10 cellular contexts compared by ENCODE assay signal in the genomic region with DNA sequence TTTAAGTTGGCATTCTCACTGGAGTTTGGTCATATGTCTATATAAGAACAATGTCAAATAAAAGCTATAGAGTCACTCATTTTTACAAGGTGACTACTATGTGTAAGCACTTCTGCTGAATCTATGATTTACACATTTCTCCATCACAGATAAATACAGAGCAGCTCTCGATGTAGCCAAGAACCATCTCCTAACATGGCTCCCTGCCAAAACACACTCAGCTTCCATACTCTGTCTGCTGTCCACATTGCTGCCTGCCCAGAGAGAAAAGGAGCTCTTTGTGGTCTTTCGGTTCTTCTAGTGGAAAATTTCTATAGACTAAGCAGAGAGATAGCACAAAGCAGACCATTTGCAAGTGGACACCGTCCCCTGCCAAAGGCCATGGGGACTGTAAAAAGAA.
DNase-seq lines count a peak whose midpoint lies in the region; ATAC-seq, FAIRE-seq and TF ChIP-seq lines count a peak whose summit lies in the region.
"Had no signal": no experiment of that assay in that cellular context is flagged by ENCODE, and none has a peak within 500 bp of the region (broad histone marks: within the 10 kb centered on the region; RNA-seq: fewer than 3 reads in every experiment).

No MANE protein-coding gene starts in this region.

- H3K4me1 Mint-ChIP-seq in astrocyte (ENCODE audit: low read depth, unreplicated experiment) (peaks cover 8% of the 10 kb centered on the region), WTC11 (peaks cover 3% of the 10 kb centered on the region; the same call in 1 of the 2 replicates)

- H3K27me3 ChIP-seq in astrocyte (ENCODE audit: insufficient read depth, low read length) = no peaks in the 10 kb centered on the region
- no peaks in the 10 kb centered on the region for H3K27me3 ChIP-seq in HepG2 (ENCODE audit: control insufficient read depth in 1 of 2, insufficient read depth in 2 of 2, low read length in 2 of 2)

- no peak for TF ChIP-seq EP300 in HepG2 (IDR thresholded peaks at IDR 0.05; ENCODE audit: low read depth in 2 of 2, low read length in 2 of 2)
- TF ChIP-seq EP300 in HepG2 (CRISPR knock-in tag; IDR thresholded peaks at IDR 0.05; ENCODE audit: borderline replicate concordance) = no peak

- H3K4me3 Mint-ChIP-seq in astrocyte (ENCODE audit: unreplicated experiment) (no peak overlapping the region), WTC11 (no peak overlapping the region)

- POLR2A ChIA-PET in HepG2 (lab: Yijun Ruan, JAX) = no interaction called here
- POLR2A ChIA-PET in WTC11 (lab: Charles Lee) = no interaction called here

- H3K4me1 ChIP-seq in astrocyte (ENCODE audit: insufficient read depth, low read length) = peaks cover 5% of the 10 kb centered on the region
- no peaks in the 10 kb centered on the region; the same call in 1 of the 2 replicates for H3K4me1 ChIP-seq in HepG2 (ENCODE audit: insufficient read depth, low read length)

- peak overlapping the region; percentile 6 for H3K4me3 ChIP-seq in astrocyte (ENCODE audit: insufficient read depth, low read depth, low read length)
- no peak overlapping the region for H3K4me3 ChIP-seq in HepG2 (replicated peaks in 1 of 3; ENCODE audit: insufficient read depth in 1 of 3, low read depth in 2 of 3, low read length in 3 of 3)

- WGBS in HepG2 (ENCODE audit: low lambda C conversion rate) = 0% methylated on average over 3 of the region's 3 CpGs

- H3K27me3 Mint-ChIP-seq in astrocyte (ENCODE audit: low read depth, unreplicated experiment) (no peaks in the 10 kb centered on the region), WTC11 (ENCODE audit: low read depth) (no peaks in the 10 kb centered on the region)

- H3K27ac Mint-ChIP-seq in astrocyte (ENCODE audit: unreplicated experiment) (peak overlapping the region; percentile 20), WTC11 (no peak overlapping the region)

- no peaks in the 10 kb centered on the region for H4K20me1 ChIP-seq in astrocyte (ENCODE audit: insufficient read depth, low read length)
- no peaks in the 10 kb centered on the region for H4K20me1 ChIP-seq in HepG2 (ENCODE audit: insufficient read depth, low read length)

- TF ChIP-seq CTCF in astrocyte (IDR thresholded peaks at IDR 0.05; ENCODE audit: insufficient read depth, low read depth, low read length) (no peak), HepG2 (CRISPR knock-in tag; IDR thresholded peaks at IDR 0.05) (no peak), WTC11 (IDR thresholded peaks at IDR 0.05) (no peak)

- peaks cover 2% of the 10 kb centered on the region for H3K9me3 Mint-ChIP-seq in astrocyte (ENCODE audit: unreplicated experiment)
- H3K9me3 Mint-ChIP-seq in WTC11 = peaks cover 12% of the 10 kb centered on the region

- H3K9me3 ChIP-seq in astrocyte (ENCODE audit: insufficient read depth, low read depth, low read length) = no peaks in the 10 kb centered on the region
- H3K9me3 ChIP-seq in HepG2 (ENCODE audit: low read length) = no peaks in the 10 kb centered on the region

- no peaks in the 10 kb centered on the region for H3K79me2 ChIP-seq in astrocyte (ENCODE audit: insufficient read depth, low read length)
- no peaks in the 10 kb centered on the region for H3K79me2 ChIP-seq in HepG2 (ENCODE audit: insufficient read depth, low read length)

- TF ChIP-seq RAD21 in HepG2 (CRISPR knock-in tag; IDR thresholded peaks at IDR 0.05) = no peak

- peak; percentile 71 for ATAC-seq in HepG2
- no peak for ATAC-seq in WTC11
- no peak for ATAC-seq in GM19467 (IDR thresholded peaks at IDR 0.05; ENCODE audit: unreplicated experiment)

- FAIRE-seq in astrocyte (lab: Jason Lieb, UNC) = peak; percentile 5
- no peak for FAIRE-seq in HepG2 (lab: Jason Lieb, UNC)
- FAIRE-seq: H1 had no signal

- CTCF ChIA-PET in HepG2 (lab: Yijun Ruan, JAX; ENCODE audit: low intra/inter-chr PET ratio, low total read pairs) = no interaction called here
- CTCF ChIA-PET in WTC11 (lab: Charles Lee) = no interaction called here

- BruUV-seq in HepG2 (replicated peaks; lab: Mats Ljungman, UMichigan) = no TSS peak

- peak; percentile 69 for DNase-seq in Ammon's horn (ENCODE audit: low spot score)
- DNase-seq in NCI-H1417 (lab: John Stamatoyannopoulos, UW) = peak; percentile 61 to 90 (median 89)
- peak; percentile 77 for DNase-seq in astrocyte (ENCODE audit: low read depth)
- DNase-seq in HepG2 (ENCODE audit: low spot score) = peak; percentile 53
- DNase-seq in stimulated activated CD8-positive, alpha-beta memory T cell treated with anti-CD3 and anti-CD28 coated beads, Interleukin-4, amount 100 ng/mL, for 48 hours = no peak
- DNase-seq in WTC11 (ENCODE audit: low spot score) = no peak
- DNase-seq in erythroblast (lab: John Stamatoyannopoulos, UW) = no peak
- DNase-seq: NCI-H526 treated with DMSO at 0.1 percent for 48 hours had no signal

- peak overlapping the region; percentile 71 for H3K4me2 ChIP-seq in astrocyte (ENCODE audit: low read length)
- peak overlapping the region; percentile 13; the same call in 1 of the 2 replicates for H3K4me2 ChIP-seq in HepG2 (ENCODE audit: low read depth, low read length)

- in situ Hi-C loops in HepG2 (cut with HindIII; ENCODE audit: extremely low pct_ligation_motif_present, low pct_unique_long_range_greater_than_20kb) = no loop called here

- no peaks in the 10 kb centered on the region for H3K36me3 ChIP-seq in astrocyte (ENCODE audit: insufficient read depth, low read length)
- no peaks in the 10 kb centered on the region for H3K36me3 ChIP-seq in HepG2 (replicated peaks in 1 of 2; ENCODE audit: control insufficient read depth in 1 of 2, insufficient read depth in 2 of 2, low read length in 2 of 2)

- TF ChIP-seq POLR2A in HepG2 (IDR thresholded peaks at IDR 0.05; ENCODE audit: insufficient read depth in 1 of 2, low read depth in 2 of 2, low read length in 2 of 2) (no peak), erythroblast (IDR thresholded peaks at IDR 0.05; ENCODE audit: low read length) (no peak)

- H2AFZ ChIP-seq in astrocyte (ENCODE audit: low read depth, low read length) = peak overlapping the region; percentile 20
- no peak overlapping the region for H2AFZ ChIP-seq in HepG2 (ENCODE audit: low read length)

- H3K36me3 Mint-ChIP-seq in astrocyte (ENCODE audit: low read depth, unreplicated experiment) (no peaks in the 10 kb centered on the region), WTC11 (no peaks in the 10 kb centered on the region)

- H3K27ac ChIP-seq in astrocyte (ENCODE audit: low read depth, low read length) (no peak overlapping the region), HepG2 (ENCODE audit: extremely low read length, insufficient read depth, low read length) (no peak overlapping the region)

- intact Hi-C loops in HepG2 (cut with micrococcal nuclease; ENCODE audit: unreplicated experiment) = loop anchor here (1.0 to 2.0 kb wide), 2 partner anchors 32 to 38 kb away; no protein-coding TSS in a partner anchor

- H3K9ac ChIP-seq in astrocyte (ENCODE audit: low read length) = no peak overlapping the region
- no peak overlapping the region for H3K9ac ChIP-seq in HepG2 (ENCODE audit: insufficient read depth, low read depth, low read length)

TF ChIP-seq in HepG2, 621 proteins besides CTCF, POLR2A, EP300 and RAD21:
- 0 out of 2 replicates have a peak, but pooled peaks have one; percentile 37 for TF ChIP-seq ZNF644 (CRISPR knock-in tag; IDR thresholded peaks at IDR 0.05; ENCODE audit: low read depth)
- no peak for TF ChIP-seq CC2D1A (CRISPR knock-in tag; IDR thresholded peaks at IDR 0.05)

TF ChIP-seq in WTC11, 78 proteins besides CTCF, POLR2A, EP300 and RAD21 (continues in another document):
- TF ChIP-seq NR3C1 (CRISPR knock-in tag; conservative IDR thresholded peaks at IDR 0.05; ENCODE audit: low read depth) = no peak
- TF ChIP-seq, protein P1, sequence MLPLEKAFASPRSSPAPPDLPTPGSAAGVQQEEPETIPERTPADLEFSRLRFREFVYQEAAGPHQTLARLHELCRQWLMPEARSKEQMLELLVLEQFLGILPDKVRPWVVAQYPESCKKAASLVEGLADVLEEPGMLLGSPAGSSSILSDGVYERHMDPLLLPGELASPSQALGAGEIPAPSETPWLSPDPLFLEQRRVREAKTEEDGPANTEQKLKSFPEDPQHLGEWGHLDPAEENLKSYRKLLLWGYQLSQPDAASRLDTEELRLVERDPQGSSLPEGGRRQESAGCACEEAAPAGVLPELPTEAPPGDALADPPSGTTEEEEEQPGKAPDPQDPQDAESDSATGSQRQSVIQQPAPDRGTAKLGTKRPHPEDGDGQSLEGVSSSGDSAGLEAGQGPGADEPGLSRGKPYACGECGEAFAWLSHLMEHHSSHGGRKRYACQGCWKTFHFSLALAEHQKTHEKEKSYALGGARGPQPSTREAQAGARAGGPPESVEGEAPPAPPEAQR (CRISPR knock-in tag; IDR thresholded peaks at IDR 0.05) = no peak
- TF ChIP-seq, protein P2, sequence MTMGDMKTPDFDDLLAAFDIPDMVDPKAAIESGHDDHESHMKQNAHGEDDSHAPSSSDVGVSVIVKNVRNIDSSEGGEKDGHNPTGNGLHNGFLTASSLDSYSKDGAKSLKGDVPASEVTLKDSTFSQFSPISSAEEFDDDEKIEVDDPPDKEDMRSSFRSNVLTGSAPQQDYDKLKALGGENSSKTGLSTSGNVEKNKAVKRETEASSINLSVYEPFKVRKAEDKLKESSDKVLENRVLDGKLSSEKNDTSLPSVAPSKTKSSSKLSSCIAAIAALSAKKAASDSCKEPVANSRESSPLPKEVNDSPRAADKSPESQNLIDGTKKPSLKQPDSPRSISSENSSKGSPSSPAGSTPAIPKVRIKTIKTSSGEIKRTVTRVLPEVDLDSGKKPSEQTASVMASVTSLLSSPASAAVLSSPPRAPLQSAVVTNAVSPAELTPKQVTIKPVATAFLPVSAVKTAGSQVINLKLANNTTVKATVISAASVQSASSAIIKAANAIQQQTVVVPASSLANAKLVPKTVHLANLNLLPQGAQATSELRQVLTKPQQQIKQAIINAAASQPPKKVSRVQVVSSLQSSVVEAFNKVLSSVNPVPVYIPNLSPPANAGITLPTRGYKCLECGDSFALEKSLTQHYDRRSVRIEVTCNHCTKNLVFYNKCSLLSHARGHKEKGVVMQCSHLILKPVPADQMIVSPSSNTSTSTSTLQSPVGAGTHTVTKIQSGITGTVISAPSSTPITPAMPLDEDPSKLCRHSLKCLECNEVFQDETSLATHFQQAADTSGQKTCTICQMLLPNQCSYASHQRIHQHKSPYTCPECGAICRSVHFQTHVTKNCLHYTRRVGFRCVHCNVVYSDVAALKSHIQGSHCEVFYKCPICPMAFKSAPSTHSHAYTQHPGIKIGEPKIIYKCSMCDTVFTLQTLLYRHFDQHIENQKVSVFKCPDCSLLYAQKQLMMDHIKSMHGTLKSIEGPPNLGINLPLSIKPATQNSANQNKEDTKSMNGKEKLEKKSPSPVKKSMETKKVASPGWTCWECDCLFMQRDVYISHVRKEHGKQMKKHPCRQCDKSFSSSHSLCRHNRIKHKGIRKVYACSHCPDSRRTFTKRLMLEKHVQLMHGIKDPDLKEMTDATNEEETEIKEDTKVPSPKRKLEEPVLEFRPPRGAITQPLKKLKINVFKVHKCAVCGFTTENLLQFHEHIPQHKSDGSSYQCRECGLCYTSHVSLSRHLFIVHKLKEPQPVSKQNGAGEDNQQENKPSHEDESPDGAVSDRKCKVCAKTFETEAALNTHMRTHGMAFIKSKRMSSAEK (CRISPR knock-in tag; IDR thresholded peaks at IDR 0.05; ENCODE audit: borderline replicate concordance) = no peak

Comparison
In these comparisons a context has a peak if more than half of its experiments do, and no peak if none do; other contexts are left out.
1. DNase-seq: peak in Ammon's horn (single experiment), NCI-H1417 (3 of 3), astrocyte (single experiment) and HepG2 (single experiment); none in stimulated activated CD8-positive, alpha-beta memory T cell treated with anti-CD3 and anti-CD28 coated beads, Interleukin-4, amount 100 ng/mL, for 48 hours (single experiment), WTC11 (single experiment) and erythroblast (0 of 2).